22 cellular contexts compared by ENCODE assay signal in the genomic region with DNA sequence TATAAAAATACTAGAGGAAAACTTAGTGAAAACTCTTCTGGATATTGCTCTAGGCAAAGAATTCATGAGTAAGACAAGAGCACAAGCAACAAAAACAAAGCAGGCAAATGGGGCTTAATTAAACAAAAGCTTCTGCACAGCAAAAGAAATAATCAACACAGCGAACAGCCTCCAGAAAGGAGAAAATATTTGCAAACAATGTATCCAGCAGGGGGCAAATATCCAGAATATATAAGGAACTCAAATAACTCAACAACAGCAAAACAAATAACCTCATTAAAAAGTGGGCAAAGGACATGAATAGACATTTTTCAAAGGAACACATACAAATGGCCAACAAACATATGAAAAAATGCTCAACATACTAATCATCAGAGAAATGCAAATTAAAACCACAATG. TPM values are rescaled to one million over a fixed set of nuclear protein-coding genes. Genes with fewer than 3 reads are reported as not detected.
DNase-seq lines count a peak whose midpoint lies in the region; ATAC-seq and TF ChIP-seq lines count a peak whose summit lies in the region.
"Had no signal": no experiment of that assay in that cellular context is flagged by ENCODE, and none has a peak within 500 bp of the region (broad histone marks: within the 10 kb centered on the region; RNA-seq: fewer than 3 reads in every experiment).

No MANE protein-coding gene starts in this region.

- no peaks in the 10 kb centered on the region for H3K79me1 ChIP-seq in H9 (ENCODE audit: insufficient read depth, low read depth, low read length, poor library complexity, severe bottlenecking)

- H3K27ac ChIP-seq in osteoblast (ENCODE audit: low read depth, low read length) (no peak overlapping the region), H9 (ENCODE audit: insufficient read length, low read depth, low read length) (no peak overlapping the region)
- H3K27ac ChIP-seq: 22Rv1; BLaER1 treated with 17β-estradiol and CSF1 and Interleukin-3, amounts not matched to agents 10 nM and 100 nM; right atrium auricular region had no signal

- H2BK15ac ChIP-seq in H9 (ENCODE audit: low read depth, low read length) = no peak overlapping the region

- no peaks in the 10 kb centered on the region for H3K27me3 ChIP-seq in osteoblast (ENCODE audit: insufficient read depth, low read length)
- H3K27me3 ChIP-seq in H9 (ENCODE audit: insufficient read depth, low read length) = no peaks in the 10 kb centered on the region
- H3K27me3 ChIP-seq: BLaER1 treated with 17β-estradiol and CSF1 and Interleukin-3, amounts not matched to agents 10 nM and 100 nM; right atrium auricular region had no signal

- H3K9me3 ChIP-seq in osteoblast (ENCODE audit: low read depth, low read length) (peaks cover 2% of the 10 kb centered on the region), H9 (ENCODE audit: control insufficient read depth, low read depth, low read length) (peaks cover 6% of the 10 kb centered on the region)

- H3K18ac ChIP-seq in H9 (ENCODE audit: insufficient read length, low read depth, low read length) = no peak overlapping the region

- H3K36me3 ChIP-seq in osteoblast (ENCODE audit: insufficient read depth, low read length) = no peaks in the 10 kb centered on the region
- H3K36me3 ChIP-seq: right atrium auricular region had no signal

- no peak overlapping the region for H2AFZ ChIP-seq in osteoblast (ENCODE audit: low read length)
- H2AFZ ChIP-seq in H9 (ENCODE audit: low read length) = no peak overlapping the region

- no peak for ATAC-seq in HG03460 (IDR thresholded peaks at IDR 0.05; ENCODE audit: unreplicated experiment)
- no peak for ATAC-seq in GM19351 (IDR thresholded peaks at IDR 0.05; ENCODE audit: unreplicated experiment)
- ATAC-seq: HepG2, left colon, mucosa of descending colon, SK-N-SH treated with all-trans-retinoic acid at 6 μM for 48 hours had no signal

- H3K23ac ChIP-seq in H9 (ENCODE audit: insufficient read length, low read depth, low read length) = no peak overlapping the region

- H3K36me3 Mint-ChIP-seq in chondrocyte (ENCODE audit: low read depth) (peaks cover 5% of the 10 kb centered on the region), H9 (ENCODE audit: insufficient read depth in 1 of 3, low read depth in 3 of 3) (peaks cover 9 to 13% (median 12%) of the 10 kb centered on the region in 3 experiments; a peak in 6 of 7 replicates)

- H4K91ac ChIP-seq in H9 (ENCODE audit: insufficient read length, low read depth, low read length) = no peak overlapping the region

- H3K4me3 Mint-ChIP-seq in chondrocyte (ENCODE audit: unreplicated experiment) = no peak overlapping the region
- H3K4me3 Mint-ChIP-seq in H9 = no peak overlapping the region
- H3K4me3 Mint-ChIP-seq: stimulated activated naive CD8-positive, alpha-beta T cell treated with anti-CD3 and anti-CD28 coated beads, Interleukin-15, Interleukin-2, amounts not matched to agents 100 ng/mL and 50 ng/mL, for 24 hours had no signal

- no peak overlapping the region for H3T11ph ChIP-seq in H9 (ENCODE audit: low read length)

- H2BK20ac ChIP-seq in H9 (ENCODE audit: low read depth, low read length, poor library complexity, severe bottlenecking) = no peak overlapping the region

- H3K4me1 Mint-ChIP-seq in chondrocyte (ENCODE audit: low read depth) (peaks cover 5% of the 10 kb centered on the region), H9 (peaks cover 5% of the 10 kb centered on the region in 2 experiments; a peak in 2 of 4 replicates)

- no peak overlapping the region for H3K56ac ChIP-seq in H9 (ENCODE audit: insufficient read length, low read depth, low read length)

- H2BK12ac ChIP-seq in H9 (ENCODE audit: insufficient read length, low read depth, low read length) = no peak overlapping the region

- DNase-seq in DMS 273 (lab: John Stamatoyannopoulos, UW; ENCODE audit: unreplicated experiment) (peak; percentile 21), DMS 273 treated with DMSO at 0.1 percent for 48 hours (lab: John Stamatoyannopoulos, UW) (no peak), LNCaP clone FGC (ENCODE audit: low read depth) (no peak), chondrocyte (ENCODE audit: low spot score) (no peak), osteoblast (ENCODE audit: insufficient read length, low spot score, missing footprints) (no peak), H9 (no peak)
- DNase-seq: activated CD4-positive, alpha-beta T cell treated with anti-CD3 and anti-CD28 coated beads for 48 hours; activated naive CD4-positive, alpha-beta T cell treated with Interleukin-2 at 50 U/mL for 16 hours; DMS79 treated with DMSO at 0.1 percent for 48 hours; left colon; mucosa of descending colon; MV-4-11; NCI-H2081 treated with DMSO at 0.1 percent for 48 hours; NCI-H524 treated with DMSO at 0.1 percent for 48 hours had no signal

- H4K8ac ChIP-seq in H9 (replicated peaks; ENCODE audit: insufficient read length, low read depth, low read length) = no peak overlapping the region

- H3K27me3 Mint-ChIP-seq in chondrocyte (ENCODE audit: low read depth) = no peaks in the 10 kb centered on the region
- peaks cover 3% of the 10 kb centered on the region for H3K27me3 Mint-ChIP-seq in H9 (ENCODE audit: low read depth)
- H3K27me3 Mint-ChIP-seq: stimulated activated naive CD8-positive, alpha-beta T cell treated with anti-CD3 and anti-CD28 coated beads, Interleukin-15, Interleukin-2, amounts not matched to agents 100 ng/mL and 50 ng/mL, for 24 hours had no signal

- no CpG with 5 or more reads among the region's 1 CpG for WGBS in H9 (ENCODE audit: extremely low coverage, insufficient read length, low lambda C conversion rate)

- H2BK5ac ChIP-seq in H9 (ENCODE audit: insufficient read length, low read length) = no peak overlapping the region

- H3K4ac ChIP-seq in H9 (ENCODE audit: low read depth, low read length) = no peak overlapping the region

- no peak overlapping the region for H3K9ac ChIP-seq in H9 (ENCODE audit: extremely low read depth, insufficient read length, low read length)
- H3K9ac ChIP-seq: BLaER1 treated with 17β-estradiol and CSF1 and Interleukin-3, amounts not matched to agents 10 nM and 100 nM had no signal

- H2AK5ac ChIP-seq in H9 (ENCODE audit: insufficient read length, low read length) = no peak overlapping the region

- H3K27ac Mint-ChIP-seq in chondrocyte (ENCODE audit: unreplicated experiment) = no peak overlapping the region
- H3K27ac Mint-ChIP-seq in H9 = no peak overlapping the region
- H3K27ac Mint-ChIP-seq: stimulated activated naive CD8-positive, alpha-beta T cell treated with anti-CD3 and anti-CD28 coated beads, Interleukin-15, Interleukin-2, amounts not matched to agents 100 ng/mL and 50 ng/mL, for 24 hours had no signal

- peak; percentile 31 for TF ChIP-seq CTCF in LNCaP clone FGC (IDR thresholded peaks at IDR 0.05; ENCODE audit: control insufficient read depth, extremely low read depth, insufficient read depth)
- peak; percentile 56 for TF ChIP-seq CTCF in chondrocyte (IDR thresholded peaks at IDR 0.05)
- peak; percentile 26 for TF ChIP-seq CTCF in osteoblast (IDR thresholded peaks at IDR 0.05; ENCODE audit: extremely low read depth, low read depth, low read length)
- no peak for TF ChIP-seq CTCF in H9 (conservative IDR thresholded peaks at IDR 0.05)

- H4K20me1 ChIP-seq in osteoblast (ENCODE audit: insufficient read depth, low read length) = no peaks in the 10 kb centered on the region
- no peaks in the 10 kb centered on the region for H4K20me1 ChIP-seq in H9 (ENCODE audit: control insufficient read depth, insufficient read depth, insufficient read length)
- H4K20me1 ChIP-seq: BLaER1 treated with 17β-estradiol and CSF1 and Interleukin-3, amounts not matched to agents 10 nM and 100 nM had no signal

- H3K4me1 ChIP-seq in osteoblast (ENCODE audit: insufficient read depth, low read length) = no peaks in the 10 kb centered on the region
- no peaks in the 10 kb centered on the region for H3K4me1 ChIP-seq in H9 (ENCODE audit: insufficient read depth, low read length)
- H3K4me1 ChIP-seq: right atrium auricular region had no signal

- H3K4me2 ChIP-seq in osteoblast (ENCODE audit: insufficient read depth, low read length) (no peak overlapping the region), H9 (ENCODE audit: insufficient read depth, insufficient read length, low read length) (no peak overlapping the region)
- H3K4me2 ChIP-seq: BLaER1 treated with 17β-estradiol and CSF1 and Interleukin-3, amounts not matched to agents 10 nM and 100 nM had no signal

- no peak overlapping the region for H3K14ac ChIP-seq in H9 (ENCODE audit: insufficient read depth, low read length)

- H3K9me3 Mint-ChIP-seq in chondrocyte (ENCODE audit: low read depth) (peaks cover 14% of the 10 kb centered on the region), H9 (peaks cover 20 to 26% of the 10 kb centered on the region in 2 experiments)

- no peaks in the 10 kb centered on the region for H3K23me2 ChIP-seq in H9 (ENCODE audit: insufficient read length, low read depth, low read length, poor library complexity, severe bottlenecking)

- H3K4me3 ChIP-seq in LNCaP clone FGC (ENCODE audit: low read depth, low read length) (no peak overlapping the region), osteoblast (ENCODE audit: insufficient read depth, low read length) (no peak overlapping the region)
- H3K4me3 ChIP-seq: BLaER1 treated with 17β-estradiol and CSF1 and Interleukin-3, amounts not matched to agents 10 nM and 100 nM; mucosa of descending colon; right atrium auricular region had no signal

- no peaks in the 10 kb centered on the region for H3K79me2 ChIP-seq in osteoblast (ENCODE audit: insufficient read depth, low read length)
- H3K79me2 ChIP-seq in H9 (ENCODE audit: insufficient read depth, low read length) = no peaks in the 10 kb centered on the region

- H4K5ac ChIP-seq in H9 (ENCODE audit: insufficient read length, low read depth, low read length) = no peak overlapping the region

- no peak overlapping the region for H2BK120ac ChIP-seq in H9 (ENCODE audit: low read depth, low read length, poor library complexity, severe bottlenecking)

RNA-seq across cellular contexts. Expression of a gene that starts 17.1 kb away (rescaled TPM):
- total RNA-seq in chondrocyte = 19.5 to 23.8 TPM (median 22.6 TPM) in 3 replicates
- total RNA-seq in osteoblast = 50.1 and 53.9 TPM in 2 replicates
- 4.8 and 5.0 TPM in 2 replicates for total RNA-seq in H9 (2021)
